In genomic region chr2:161426788-161427412, GRCh38 we compare ENCODE assay signal across 1 cellular context.
TF ChIP-seq lines count a peak whose summit lies in the region.

No MANE protein-coding gene starts in this region.

TF ChIP-seq in WTC11, 78 proteins besides CTCF, POLR2A, EP300 and RAD21 (continued from another document):
- TF ChIP-seq ZNF281 (CRISPR knock-in tag; IDR thresholded peaks at IDR 0.05) = no peak
- no peak for TF ChIP-seq STAT6 (CRISPR knock-in tag; conservative IDR thresholded peaks at IDR 0.05; ENCODE audit: low read depth)
- TF ChIP-seq, protein P1, sequence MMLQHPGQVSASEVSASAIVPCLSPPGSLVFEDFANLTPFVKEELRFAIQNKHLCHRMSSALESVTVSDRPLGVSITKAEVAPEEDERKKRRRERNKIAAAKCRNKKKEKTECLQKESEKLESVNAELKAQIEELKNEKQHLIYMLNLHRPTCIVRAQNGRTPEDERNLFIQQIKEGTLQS (CRISPR knock-in tag; conservative IDR thresholded peaks at IDR 0.05) = no peak
- TF ChIP-seq ZNF416 (CRISPR knock-in tag; IDR thresholded peaks at IDR 0.05) = no peak
- no peak for TF ChIP-seq NFYB (CRISPR knock-in tag; conservative IDR thresholded peaks at IDR 0.05; ENCODE audit: low read depth)
- no peak for TF ChIP-seq ZNF317 (CRISPR knock-in tag; IDR thresholded peaks at IDR 0.05; ENCODE audit: borderline replicate concordance, low read depth)
- no peak for TF ChIP-seq AR (CRISPR knock-in tag; IDR thresholded peaks at IDR 0.05)
- TF ChIP-seq RELA (CRISPR knock-in tag; IDR thresholded peaks at IDR 0.05; ENCODE audit: borderline replicate concordance) = no peak
- TF ChIP-seq MAX (CRISPR knock-in tag; IDR thresholded peaks at IDR 0.05) = peak; percentile 35; the same call in 1 of the 2 replicates
- TF ChIP-seq GTF2I (CRISPR knock-in tag; conservative IDR thresholded peaks at IDR 0.05) = no peak
- peak; percentile 35; the same call in 1 of the 2 replicates for TF ChIP-seq FOXP1 (CRISPR knock-in tag; IDR thresholded peaks at IDR 0.05; ENCODE audit: borderline replicate concordance)
- TF ChIP-seq TEAD1 (CRISPR knock-in tag; IDR thresholded peaks at IDR 0.05) = peak; percentile 66
- TF ChIP-seq JUN (CRISPR knock-in tag; IDR thresholded peaks at IDR 0.05) = no peak
- no peak for TF ChIP-seq MLX (CRISPR knock-in tag; IDR thresholded peaks at IDR 0.05)
- TF ChIP-seq JAZF1 (CRISPR knock-in tag; IDR thresholded peaks at IDR 0.05) = no peak
- TF ChIP-seq TP53 (CRISPR knock-in tag; IDR thresholded peaks at IDR 0.05) = no peak
- TF ChIP-seq ETV6 (CRISPR knock-in tag; IDR thresholded peaks at IDR 0.05) = no peak
- TF ChIP-seq KAT7 (CRISPR knock-in tag; IDR thresholded peaks at IDR 0.05; ENCODE audit: borderline replicate concordance) = 0 out of 2 replicates have a peak, but pooled peaks have one; percentile 30
- TF ChIP-seq GRHL2 (CRISPR knock-in tag; IDR thresholded peaks at IDR 0.05; ENCODE audit: insufficient replicate concordance, severe bottlenecking) = no peak
- no peak for TF ChIP-seq GABPB1 (CRISPR knock-in tag; IDR thresholded peaks at IDR 0.05)
